Comparison of ENCODE assay signal across 13 cellular contexts in the genomic region with DNA sequence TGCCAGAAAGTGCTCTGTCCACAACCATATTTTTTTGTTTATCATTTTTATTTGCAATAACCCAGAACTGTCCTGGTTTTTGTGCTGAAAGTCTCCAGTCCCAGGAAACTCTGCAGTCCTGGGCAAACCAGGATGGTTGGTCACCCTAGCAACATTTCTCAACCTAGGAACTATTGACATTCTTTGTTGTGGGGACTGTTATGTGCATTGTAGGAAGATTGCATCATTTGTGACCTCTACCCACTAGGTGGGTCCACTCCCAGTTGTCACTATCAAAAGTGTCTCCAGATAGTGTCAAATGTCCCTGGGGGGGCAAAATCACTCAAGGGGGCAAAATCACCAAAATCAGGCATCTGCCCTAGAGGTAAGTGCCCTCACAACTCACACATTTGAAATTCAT.
"Had no signal": no experiment of that assay in that cellular context is flagged by ENCODE, and none has a peak within 500 bp of the region (broad histone marks: within the 10 kb centered on the region; RNA-seq: fewer than 3 reads in every experiment).

No MANE protein-coding gene starts in this region.

- H3K9me3 ChIP-seq: body of pancreas, esophagus muscularis mucosa had no signal

- ATAC-seq: activated CD4-positive, CD25-positive, alpha-beta regulatory T cell treated with anti-CD3 and anti-CD28 coated beads, Interleukin-2, amount 50 U/mL, for 24 hours; body of pancreas; foreskin keratinocyte; stimulated activated naive CD8-positive, alpha-beta T cell treated with anti-CD3 and anti-CD28 coated beads, Interleukin-15, amount 100 ng/mL, for 72 hours had no signal

- H3K36me3 ChIP-seq: esophagus muscularis mucosa, ovary had no signal

- DNase-seq: activated naive CD8-positive, alpha-beta T cell treated with anti-CD3 and anti-CD28 coated beads for 36 hours; amygdala; body of pancreas; foreskin keratinocyte; kidney glomerular epithelial cell; midbrain; ovary; stimulated activated CD4-positive, alpha-beta T cell treated with anti-CD3 and anti-CD28 coated beads, Interleukin-1b, Interleukin-23, amount 100 ng/mL, for 48 hours; stimulated activated naive CD8-positive, alpha-beta T cell treated with anti-CD3 and anti-CD28 coated beads, Interleukin-15, amount 100 ng/mL, for 72 hours had no signal

- H3K4me1 ChIP-seq: body of pancreas, esophagus muscularis mucosa, foreskin keratinocyte had no signal

- H3K27me3 ChIP-seq: body of pancreas, esophagus muscularis mucosa, foreskin keratinocyte had no signal

- H3K4me3 ChIP-seq: body of pancreas, coronary artery, esophagus muscularis mucosa, lung, ovary had no signal

- H3K27ac ChIP-seq: body of pancreas, coronary artery, esophagus muscularis mucosa, foreskin keratinocyte, ovary had no signal
